ENCODE assay signal across 8 cellular contexts in the genomic region with DNA sequence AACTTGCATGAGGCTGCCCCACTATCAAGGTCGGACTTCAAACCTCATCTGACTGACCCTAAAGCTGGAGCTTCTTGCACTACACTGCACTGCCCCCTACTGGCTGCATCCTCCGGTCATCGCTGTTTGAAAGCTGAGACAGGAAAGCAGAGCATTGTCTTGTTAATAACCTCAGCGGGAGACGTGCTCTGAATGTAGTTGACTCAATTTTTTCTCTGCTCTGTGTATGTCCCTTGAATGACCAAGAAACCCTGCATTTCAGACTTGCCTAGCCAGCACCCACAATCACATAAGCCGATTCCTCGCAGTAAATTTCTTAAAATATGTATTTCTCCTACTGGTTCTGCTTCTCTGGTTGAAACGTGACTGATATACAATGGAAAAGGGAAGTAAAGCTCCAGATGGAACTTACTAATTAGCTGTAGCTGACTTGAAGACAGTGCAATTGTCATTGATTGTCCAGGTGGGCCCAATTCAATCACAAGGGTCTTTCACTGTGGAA. TPM values are rescaled to one million over a fixed set of nuclear protein-coding genes. Genes with fewer than 3 reads are reported as not detected.
A peak's percentile ranks its signal among the peaks of the same experiment; 100 is the strongest.
DNase-seq lines count a peak whose midpoint lies in the region; ATAC-seq and TF ChIP-seq lines count a peak whose summit lies in the region.

No MANE protein-coding gene starts in this region.

- peak; percentile 99 for TF ChIP-seq CTCF in AG10803 (conservative IDR thresholded peaks at IDR 0.05; ENCODE audit: low read length)

- H3K4me3 ChIP-seq in AG10803 (ENCODE audit: low read length), result no peak overlapping the region

- DNase-seq in AG10803 (ENCODE audit: low read depth), result peak; percentile 86
- peak; percentile 62 for DNase-seq in NCI-H226
- peak; percentile 31 for DNase-seq in activated CD4-positive, CD25-positive, alpha-beta regulatory T cell treated with anti-CD3 and anti-CD28 coated beads, Interleukin-2, amount 50 U/mL, for 16 hours (ENCODE audit: low read depth, low spot score)
- peak; percentile 72 for DNase-seq in cerebellum (ENCODE audit: low spot score)
- peak; percentile 70 for DNase-seq in kidney glomerular epithelial cell (lab: John Stamatoyannopoulos, UW)
- DNase-seq in stimulated activated CD4-positive, alpha-beta T cell treated with anti-CD3 and anti-CD28 coated beads, Interleukin-4, amount 100 ng/mL, for 1 hour, result peak; percentile 78

- ATAC-seq in GM18907 (IDR thresholded peaks at IDR 0.05; ENCODE audit: unreplicated experiment) (peak; percentile 83), HG03280 (IDR thresholded peaks at IDR 0.05; ENCODE audit: unreplicated experiment) (peak; percentile 74)

RNA-seq across cellular contexts. Expression of gene TCF21, which starts 27.8 kb away (rescaled TPM):
- not detected for total RNA-seq in cerebellum

RNA-seq across cellular contexts. Expression of gene TBPL1, which starts 36.3 kb away (rescaled TPM):
- 42.2 TPM for total RNA-seq in cerebellum

Comparison
In these comparisons a context has a peak if more than half of its experiments do, and no peak if none do; other contexts are left out.
1. DNase-seq: peak in every context shown above with its lines; median percentile 86 in AG10803; 78 in stimulated activated CD4-positive, alpha-beta T cell treated with anti-CD3 and anti-CD28 coated beads, Interleukin-4, amount 100 ng/mL, for 1 hour; 72 in cerebellum; 70 in kidney glomerular epithelial cell; 62 in NCI-H226; 31 in activated CD4-positive, CD25-positive, alpha-beta regulatory T cell treated with anti-CD3 and anti-CD28 coated beads, Interleukin-2, amount 50 U/mL, for 16 hours.